ENCODE assay signal across 6 cellular contexts in genomic region chr1:79894129-79894528, GRCh38.
DNase-seq lines count a peak whose midpoint lies in the region; ATAC-seq and TF ChIP-seq lines count a peak whose summit lies in the region.
"Not testable (repeated sequence)": the region's sequence is repeated elsewhere in the genome, so short reads cannot be mapped to it uniquely, and the experiment has no call there.

No MANE protein-coding gene starts in this region.

- H2AFZ ChIP-seq in OCI-LY1 (ENCODE audit: low read length): not testable (repeated sequence)

- H3K9me3 ChIP-seq in OCI-LY1 (ENCODE audit: low read length); colonic mucosa; mucosa of descending colon: not testable (repeated sequence)

- DNase-seq in DMS53 treated with DMSO at 0.1 percent for 48 hours (lab: John Stamatoyannopoulos, UW; ENCODE audit: unreplicated experiment): peak; percentile 71
- DNase-seq in NCI-H1436 (lab: John Stamatoyannopoulos, UW): peak; percentile 3
- peak; percentile 12 to 41 for DNase-seq in NCI-H526 (lab: John Stamatoyannopoulos, UW)
- peak; percentile 19 for DNase-seq in colonic mucosa
- peak in 2 of 3 donors; percentile 4 to 30 for DNase-seq in mucosa of descending colon

- H3K4me1 ChIP-seq in OCI-LY1 (ENCODE audit: insufficient read depth, low read length, severe bottlenecking); colonic mucosa; mucosa of descending colon (ENCODE audit: low read depth): not testable (repeated sequence)

- H3F3A ChIP-seq in OCI-LY1 (ENCODE audit: insufficient read depth, low read length): not testable (repeated sequence)

- intact Hi-C loops in colonic mucosa (cut with DNase I); mucosa of descending colon (cut with DNase I, micrococcal nuclease): not testable (repeated sequence)

- H4K20me1 ChIP-seq in OCI-LY1 (ENCODE audit: insufficient read depth, low read length): not testable (repeated sequence)

- peak overlapping the region; percentile 42 for H3K4me3 ChIP-seq in OCI-LY1 (ENCODE audit: low read depth, low read length, poor library complexity, severe bottlenecking)
- not testable (repeated sequence) for H3K4me3 ChIP-seq in colonic mucosa, mucosa of descending colon

- not testable (repeated sequence) for ATAC-seq in mucosa of descending colon

- TF ChIP-seq CTCF in OCI-LY1 (IDR thresholded peaks at IDR 0.05; ENCODE audit: low read length); colonic mucosa (IDR thresholded peaks at IDR 0.05); mucosa of descending colon (IDR thresholded peaks at IDR 0.05): not testable (repeated sequence)

- not testable (repeated sequence) for H3K79me2 ChIP-seq in OCI-LY1 (ENCODE audit: insufficient read depth, low read length)

- not testable (repeated sequence) for H3K27me3 ChIP-seq in OCI-LY1 (ENCODE audit: insufficient read depth, low read length); colonic mucosa

- H3K9ac ChIP-seq in OCI-LY1 (ENCODE audit: low read length); colonic mucosa (ENCODE audit: low read depth in 2 of 2, low read length in 2 of 2): not testable (repeated sequence)

- H3K27ac ChIP-seq in OCI-LY1 (ENCODE audit: low read depth, low read length, poor library complexity, severe bottlenecking); colonic mucosa: not testable (repeated sequence)

- H3K4me2 ChIP-seq in OCI-LY1 (ENCODE audit: low read length): peak overlapping the region; percentile 35

- not testable (repeated sequence) for H3K36me3 ChIP-seq in OCI-LY1 (ENCODE audit: insufficient read depth, low read length); colonic mucosa; mucosa of descending colon (ENCODE audit: low read depth)

- not testable (repeated sequence) for H3K9me2 ChIP-seq in OCI-LY1 (ENCODE audit: low read depth, low read length)

Comparison
In these comparisons a context has a peak if more than half of its experiments do, and no peak if none do; other contexts are left out.
1. DNase-seq: peak in every context shown above with its lines; median percentile 71 in DMS53 treated with DMSO at 0.1 percent for 48 hours; 26 in NCI-H526; 19 in colonic mucosa; 17 in mucosa of descending colon; 3 in NCI-H1436.